In the genomic region with DNA sequence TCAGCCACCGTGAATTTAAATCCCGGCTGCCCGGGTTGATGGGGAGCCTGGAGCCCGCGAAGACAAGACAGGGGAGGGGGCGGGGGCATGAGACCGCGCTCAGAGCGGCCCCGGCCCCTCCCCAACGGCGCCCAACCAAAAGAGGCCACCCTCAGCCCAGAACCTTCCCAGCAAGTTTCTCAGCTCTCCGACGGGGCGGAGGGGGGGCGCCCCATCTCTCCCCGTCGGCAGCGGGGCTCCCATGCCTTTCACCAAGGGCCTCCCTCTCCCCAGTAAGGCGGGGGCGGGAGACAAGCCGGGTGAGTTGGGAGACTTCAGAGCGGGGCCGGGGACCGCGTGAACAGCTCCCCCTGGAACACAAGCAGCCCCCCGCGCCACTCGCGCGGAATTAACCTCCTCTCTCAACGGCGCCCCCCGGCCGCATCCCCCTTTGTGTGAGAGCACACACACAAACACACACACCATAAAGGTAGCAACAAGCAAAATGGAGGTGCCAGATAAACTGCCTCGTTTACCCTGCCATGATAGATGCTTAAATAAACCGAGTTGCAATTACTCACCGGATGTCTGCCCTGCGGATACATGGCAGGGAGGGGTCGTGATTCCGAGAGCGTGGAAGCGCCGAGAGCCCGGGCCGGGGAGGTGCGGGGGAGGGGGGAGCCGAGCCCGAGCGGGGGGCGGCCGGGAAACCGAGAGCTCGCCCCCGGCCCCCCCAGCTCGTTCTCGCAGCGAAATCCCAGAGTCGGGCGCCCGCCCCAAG, we compare ENCODE assay signal across 8 cellular contexts. TPM values are rescaled to one million over a fixed set of nuclear protein-coding genes. Genes with fewer than 3 reads are reported as not detected.
DNase-seq lines count a peak whose midpoint lies in the region; ATAC-seq, FAIRE-seq and TF ChIP-seq lines count a peak whose summit lies in the region.

No MANE protein-coding gene starts in this region.

- no peak for TF ChIP-seq POLR2A in H54 (IDR thresholded peaks at IDR 0.05; ENCODE audit: low read depth, low read length)

- no peaks in the 10 kb centered on the region for H3K9me3 ChIP-seq in kidney (ENCODE audit: control insufficient read depth in 1 of 2, low read length in 2 of 2)

- peaks cover 29 to 33% of the 10 kb centered on the region in 2 donors for H3K4me1 ChIP-seq in kidney (ENCODE audit: control insufficient read depth in 1 of 2, insufficient read depth in 1 of 2, low read depth in 1 of 2, low read length in 2 of 2)

- TF ChIP-seq CTCF in astrocyte of the cerebellum (IDR thresholded peaks at IDR 0.05; ENCODE audit: low read depth, low read length, missing control alignments) = no peak
- no peak for TF ChIP-seq CTCF in kidney (IDR thresholded peaks at IDR 0.05; ENCODE audit: borderline replicate concordance, extremely low read depth, insufficient read depth)

- DNase-seq in AG08396 (ENCODE audit: low spot score) (peak; percentile 51), H54 (ENCODE audit: insufficient read length, low spot score) (peak; percentile 70), SW 1271 (lab: John Stamatoyannopoulos, UW) (peak; percentile 34 to 53), astrocyte of the cerebellum (ENCODE audit: low read depth) (no peak), kidney (peak; percentile 86), AG08395 (ENCODE audit: low spot score) (no peak)
- DNase-seq in stimulated activated CD4-positive, alpha-beta T cell treated with anti-CD3 and anti-CD28 coated beads, Interleukin-1b, Interleukin-23, amount 100 ng/mL, for 4 hours (ENCODE audit: low read depth in 2 of 2) = peak; percentile 50 to 56

- FAIRE-seq in H54 (lab: Jason Lieb, UNC) (no peak), kidney (lab: Jason Lieb, UNC) (no peak)

- in situ Hi-C loops in astrocyte of the cerebellum (cut with HindIII; ENCODE audit: low sequenced_read_pairs) = no loop called here

- peaks cover 3 to 7% of the 10 kb centered on the region in 2 donors for H3K36me3 ChIP-seq in kidney (ENCODE audit: control insufficient read depth in 1 of 2, insufficient read depth in 2 of 2, low read length in 2 of 2)

- intact Hi-C loops in kidney (cut with DNase I) = no loop called here

- H3K9ac ChIP-seq in kidney (ENCODE audit: low read length in 2 of 2) = peak overlapping the region; percentile 63 to 91

- H3K27ac ChIP-seq in kidney (ENCODE audit: low read depth in 2 of 2, low read length in 2 of 2) = peak overlapping the region; percentile 88 to 94

- peak overlapping the region; percentile 83 for H3K4me3 ChIP-seq in astrocyte of the cerebellum (ENCODE audit: low read depth, low read length)
- H3K4me3 ChIP-seq in kidney (ENCODE audit: low read length in 2 of 2) = peak overlapping the region; percentile 88 to 93

- no peak for ATAC-seq in HG02870 (IDR thresholded peaks at IDR 0.05; ENCODE audit: unreplicated experiment)

RNA-seq across cellular contexts. Expression of a gene that starts 1.3 kb away (rescaled TPM):
- 71.7 TPM for total RNA-seq in kidney
- polyA plus RNA-seq in kidney (ENCODE audit: insufficient read depth, low read depth, low replicate concordance) = 10.3 TPM

Comparison
In these comparisons a context has a peak if more than half of its experiments do, and no peak if none do; other contexts are left out.
1. DNase-seq: peak in AG08396 (single experiment), H54 (single experiment), SW 1271 (2 of 2), kidney (single experiment) and stimulated activated CD4-positive, alpha-beta T cell treated with anti-CD3 and anti-CD28 coated beads, Interleukin-1b, Interleukin-23, amount 100 ng/mL, for 4 hours (2 of 2); none in astrocyte of the cerebellum (single experiment) and AG08395 (single experiment).